In genomic region chr22:44192098-44192810, GRCh38 we compare ENCODE assay signal across 9 cellular contexts. TPM values are rescaled to one million over a fixed set of nuclear protein-coding genes. Genes with fewer than 3 reads are reported as not detected.
DNase-seq lines count a peak whose midpoint lies in the region; ATAC-seq and TF ChIP-seq lines count a peak whose summit lies in the region.
"Had no signal": no experiment of that assay in that cellular context is flagged by ENCODE, and none has a peak within 500 bp of the region (broad histone marks: within the 10 kb centered on the region; RNA-seq: fewer than 3 reads in every experiment).

No MANE protein-coding gene starts in this region.

- H3K27ac Mint-ChIP-seq in CD4-positive, alpha-beta T cell = no peak overlapping the region

- peaks cover 0 to 18% of the 10 kb centered on the region in 2 donors for H3K36me3 ChIP-seq in left lung

- POLR2A ChIA-PET in CD4-positive, alpha-beta T cell (lab: Charles Lee) = interaction anchor here (1.6 kb wide), 1 partner anchor 11 kb away, joined by 9 read pairs; the partner anchor contains the start of gene PARVG

- no peaks in the 10 kb centered on the region for H3K9me3 ChIP-seq in CD4-positive, alpha-beta T cell (ENCODE audit: control insufficient read depth, low read length)
- H3K9me3 ChIP-seq in left lung = no peaks in the 10 kb centered on the region

- H3K4me3 ChIP-seq in LNCaP clone FGC (ENCODE audit: low read depth, low read length) = no peak overlapping the region
- H3K4me3 ChIP-seq in left lung = no peak overlapping the region
- H3K4me3 ChIP-seq in foreskin fibroblast (ENCODE audit: low read depth in 1 of 2, low read length in 2 of 2) = no peak overlapping the region

- no peaks in the 10 kb centered on the region for H3K27me3 Mint-ChIP-seq in CD4-positive, alpha-beta T cell

- DNase-seq in CD4-positive, alpha-beta T cell = peak in 7 of 10 experiments; percentile 8 to 48 (median 34)
- peak; percentile 1 for DNase-seq in LNCaP clone FGC (ENCODE audit: low read depth)
- peak; percentile 40 for DNase-seq in activated CD4-positive, alpha-beta T cell treated with anti-CD3 and anti-CD28 coated beads, Interleukin-2, amount 50 U/mL, for 1 hour
- no peak for DNase-seq in left lung
- DNase-seq in medulla oblongata (ENCODE audit: extremely low spot score) = no peak
- no peak for DNase-seq in foreskin fibroblast
- DNase-seq in NCI-H345 treated with DMSO at 0.1 percent for 48 hours (lab: John Stamatoyannopoulos, UW; ENCODE audit: unreplicated experiment) = no peak
- DNase-seq in D341Med (ENCODE audit: low spot score) = no peak

- peaks cover 30% of the 10 kb centered on the region for H3K4me1 Mint-ChIP-seq in CD4-positive, alpha-beta T cell (ENCODE audit: low read depth)

- H3K4me3 Mint-ChIP-seq in CD4-positive, alpha-beta T cell = no peak overlapping the region

- H3K27me3 ChIP-seq in CD4-positive, alpha-beta T cell (ENCODE audit: control insufficient read depth, insufficient read depth, low read length) = no peaks in the 10 kb centered on the region
- peaks cover 0 to 29% of the 10 kb centered on the region in 2 donors for H3K27me3 ChIP-seq in left lung

- H3K27ac ChIP-seq in CD4-positive, alpha-beta T cell (ENCODE audit: low read depth, low read length) = no peak overlapping the region
- H3K27ac ChIP-seq in left lung = peak overlapping the region in 1 of 2 donors; percentile 48

- H3K4me1 ChIP-seq in left lung = peaks cover 0 to 25% of the 10 kb centered on the region in 2 donors

- intact Hi-C loops in CD4-positive, alpha-beta T cell (cut with DNase I, micrococcal nuclease) = no loop called here
- intact Hi-C loops in left lung (cut with DNase I) = no loop called here

- CTCF ChIA-PET in CD4-positive, alpha-beta T cell (lab: Charles Lee) = no interaction called here

- peaks cover 29% of the 10 kb centered on the region for H3K36me3 Mint-ChIP-seq in CD4-positive, alpha-beta T cell (ENCODE audit: low read depth)

- peak; percentile 54 for ATAC-seq in CD4-positive, alpha-beta T cell (ENCODE audit: poor library complexity)
- peak; percentile 52 for ATAC-seq in left lung

- TF ChIP-seq CTCF in CD4-positive, alpha-beta T cell (IDR thresholded peaks at IDR 0.05) = no peak
- no peak for TF ChIP-seq CTCF in LNCaP clone FGC (IDR thresholded peaks at IDR 0.05; ENCODE audit: control insufficient read depth, extremely low read depth, insufficient read depth)
- no peak for TF ChIP-seq CTCF in left lung (IDR thresholded peaks at IDR 0.05)
- no peak for TF ChIP-seq CTCF in foreskin fibroblast (IDR thresholded peaks at IDR 0.05; ENCODE audit: low read depth, low read length)

- H3K9me3 Mint-ChIP-seq in CD4-positive, alpha-beta T cell = no peaks in the 10 kb centered on the region

RNA-seq across cellular contexts. Expression of gene PARVG, which starts 11.5 kb away (rescaled TPM):
- 100 to 1,000 TPM; 142 to 146 TPM for total RNA-seq in CD4-positive, alpha-beta T cell
- total RNA-seq in left lung = 10 to 100 TPM; 24.2 to 57.9 TPM
- total RNA-seq: kidney epithelial cell had no signal

Comparison
In these comparisons a context has a peak if more than half of its experiments do, and no peak if none do; other contexts are left out.
1. DNase-seq: peak in CD4-positive, alpha-beta T cell (7 of 10), LNCaP clone FGC (single experiment) and activated CD4-positive, alpha-beta T cell treated with anti-CD3 and anti-CD28 coated beads, Interleukin-2, amount 50 U/mL, for 1 hour (single experiment); none in left lung (0 of 2), medulla oblongata (single experiment), foreskin fibroblast (0 of 2), NCI-H345 treated with DMSO at 0.1 percent for 48 hours (single experiment) and D341Med (single experiment).